Comparison of ENCODE assay signal across 8 cellular contexts in the genomic region with DNA sequence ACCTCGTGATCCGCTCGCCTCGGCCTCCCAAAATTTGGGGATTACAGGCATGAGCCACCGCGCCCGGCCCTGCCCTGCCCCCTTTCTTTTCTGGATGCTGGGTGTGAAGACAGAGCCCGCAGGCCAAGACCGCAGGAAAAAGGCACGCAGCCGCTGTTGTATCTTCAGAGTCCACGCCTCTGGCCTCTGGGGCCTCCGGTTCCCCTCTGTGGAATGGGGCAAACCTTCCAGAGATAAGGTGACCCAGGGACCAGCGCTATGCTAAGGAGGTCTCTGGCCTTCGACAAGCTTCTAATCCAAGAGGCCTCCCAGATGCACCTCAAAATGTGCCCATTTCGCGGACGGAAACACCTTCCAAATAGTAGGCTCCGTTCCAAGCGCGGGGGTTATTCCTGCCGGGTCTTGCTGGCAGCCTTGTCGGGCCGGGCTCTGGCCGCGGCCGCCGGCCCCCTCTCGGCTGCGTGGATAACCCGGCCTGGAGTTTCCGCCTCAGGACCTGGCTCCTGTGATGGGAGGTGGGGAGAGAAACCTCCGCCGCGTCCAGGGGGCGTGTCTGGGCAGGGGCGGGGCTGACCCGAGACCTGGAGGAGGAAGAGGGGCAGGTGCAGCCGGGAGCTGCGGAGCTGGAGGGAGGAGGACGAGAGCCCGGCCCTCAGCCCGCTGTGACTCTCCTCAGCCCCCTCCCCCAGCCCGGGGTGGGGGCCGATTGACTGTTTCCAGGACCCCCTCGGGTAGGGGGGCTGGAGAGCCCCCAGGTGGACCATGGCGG. TPM values are rescaled to one million over a fixed set of nuclear protein-coding genes. Genes with fewer than 3 reads are reported as not detected.
DNase-seq lines count a peak whose midpoint lies in the region; ATAC-seq and TF ChIP-seq lines count a peak whose summit lies in the region.

No MANE protein-coding gene starts in this region.

- peak overlapping the region; percentile 48 for H3K4me3 ChIP-seq in ectodermal cell (ENCODE audit: insufficient read depth, low read depth, low read length)

- H3K4me1 ChIP-seq in ectodermal cell (ENCODE audit: control insufficient read depth, insufficient read depth, low read length): peaks cover 6% of the 10 kb centered on the region

- WGBS in ectodermal cell, 2 experiments: 24 to 26% methylated on average over 47 of the region's 47 CpGs

- POLR2A ChIA-PET in HEK293T (lab: Yijun Ruan, JAX): interaction anchor here (1.9 kb wide), 1 partner anchor 41 kb away, joined by 10 read pairs; a partner anchor contains a TSS

- CTCF ChIA-PET in HEK293T (lab: Yijun Ruan, JAX): no interaction called here

- H3K36me3 ChIP-seq in ectodermal cell (ENCODE audit: control insufficient read depth, insufficient read depth, low read length): no peaks in the 10 kb centered on the region

- no peaks in the 10 kb centered on the region for H3K9me3 ChIP-seq in ectodermal cell (ENCODE audit: control insufficient read depth, low read length)

- DNase-seq in AML-193 (lab: John Stamatoyannopoulos, UW): peak; percentile 32 to 47
- peak; percentile 94 for DNase-seq in HEK293T (ENCODE audit: extremely low spot score)
- DNase-seq in NCI-H748 treated with DMSO at 0.1 percent for 48 hours (lab: John Stamatoyannopoulos, UW): peak; percentile 47
- peak; percentile 97 for DNase-seq in activated CD8-positive, alpha-beta memory T cell treated with anti-CD3 and anti-CD28 coated beads for 24 hours
- peak; percentile 84 to 89 for DNase-seq in lung microvascular endothelial cell (ENCODE audit: low read depth in 2 of 2)
- peak; percentile 71 for DNase-seq in stimulated activated CD8-positive, alpha-beta memory T cell treated with anti-CD3 and anti-CD28 coated beads, Interleukin-12 subunit alpha, Interleukin-12 subunit beta, amount 100 ng/mL, for 4 hours (ENCODE audit: low read depth)

- ATAC-seq in GM18520 (IDR thresholded peaks at IDR 0.05; ENCODE audit: unreplicated experiment): no peak

- no peak overlapping the region for H3K27ac ChIP-seq in ectodermal cell (ENCODE audit: insufficient read depth, low read depth, low read length, poor library complexity, severe bottlenecking)

- peaks cover 15% of the 10 kb centered on the region for H3K27me3 ChIP-seq in ectodermal cell (ENCODE audit: control insufficient read depth, insufficient read depth, low read length, poor library complexity, severe bottlenecking)

TF ChIP-seq in HEK293T, 16 proteins besides CTCF, POLR2A, EP300 and RAD21:
- no peak for TF ChIP-seq ELF4 (IDR thresholded peaks at IDR 0.05)
- TF ChIP-seq ARNT (IDR thresholded peaks at IDR 0.05): peak; percentile 57; the same call in 1 of the 2 replicates
- no peak for TF ChIP-seq TARDBP (IDR thresholded peaks at IDR 0.05)
- no peak for TF ChIP-seq FOXK2 (IDR thresholded peaks at IDR 0.05)
- no peak for TF ChIP-seq LEF1 (IDR thresholded peaks at IDR 0.05; ENCODE audit: borderline replicate concordance)
- no peak for TF ChIP-seq HDGF (IDR thresholded peaks at IDR 0.05; ENCODE audit: borderline replicate concordance)
- TF ChIP-seq L3MBTL2 (conservative IDR thresholded peaks at IDR 0.05): no peak
- no peak for TF ChIP-seq FOXA1 (IDR thresholded peaks at IDR 0.05)
- TF ChIP-seq CTBP1 (IDR thresholded peaks at IDR 0.05; ENCODE audit: borderline replicate concordance): no peak
- no peak for TF ChIP-seq BHLHE40 (IDR thresholded peaks at IDR 0.05; ENCODE audit: borderline replicate concordance)
- peak; percentile 99 for TF ChIP-seq FOXM1 (IDR thresholded peaks at IDR 0.05; ENCODE audit: borderline replicate concordance)

RNA-seq across cellular contexts. Expression of a gene that starts 13.1 kb away (rescaled TPM):
- 17.7 TPM for polyA plus RNA-seq in ectodermal cell (2013, experiment 1 of 4)
- 26.8 TPM for polyA plus RNA-seq in ectodermal cell (2013, experiment 2 of 4)
- polyA plus RNA-seq in ectodermal cell (2013, experiment 3 of 4): 19.8 TPM
- 23.9 TPM for polyA plus RNA-seq in ectodermal cell (2013, experiment 4 of 4)
- not detected in 2 replicates for total RNA-seq in lung microvascular endothelial cell

RNA-seq across cellular contexts. Expression of a gene that starts 21.0 kb away (rescaled TPM):
- 48.9 TPM for polyA plus RNA-seq in ectodermal cell (2013, experiment 1 of 4)
- polyA plus RNA-seq in ectodermal cell (2013, experiment 2 of 4): 46.0 TPM
- polyA plus RNA-seq in ectodermal cell (2013, experiment 3 of 4): 28.5 TPM
- polyA plus RNA-seq in ectodermal cell (2013, experiment 4 of 4): 32.1 TPM
- total RNA-seq in lung microvascular endothelial cell: 19.0 and 28.0 TPM in 2 replicates

RNA-seq across cellular contexts. Expression of a gene that starts 40.2 kb away (rescaled TPM):
- 26.2 TPM for polyA plus RNA-seq in ectodermal cell (2013, experiment 1 of 4)
- 20.2 TPM for polyA plus RNA-seq in ectodermal cell (2013, experiment 2 of 4)
- 21.4 TPM for polyA plus RNA-seq in ectodermal cell (2013, experiment 3 of 4)
- polyA plus RNA-seq in ectodermal cell (2013, experiment 4 of 4): 25.4 TPM
- total RNA-seq in lung microvascular endothelial cell: 9.2 and 20.6 TPM in 2 replicates

RNA-seq across cellular contexts. Expression of a gene that starts 41.2 kb away (rescaled TPM):
- polyA plus RNA-seq in ectodermal cell (2013, experiment 1 of 4): 46.5 TPM
- 40.9 TPM for polyA plus RNA-seq in ectodermal cell (2013, experiment 2 of 4)
- 38.0 TPM for polyA plus RNA-seq in ectodermal cell (2013, experiment 3 of 4)
- 48.9 TPM for polyA plus RNA-seq in ectodermal cell (2013, experiment 4 of 4)
- 61.1 and 61.2 TPM in 2 replicates for total RNA-seq in lung microvascular endothelial cell

RNA-seq across cellular contexts. Expression of a gene that starts 50.7 kb away (rescaled TPM):
- polyA plus RNA-seq in ectodermal cell (2013, experiment 1 of 4): not detected
- polyA plus RNA-seq in ectodermal cell (2013, experiment 2 of 4): not detected
- not detected for polyA plus RNA-seq in ectodermal cell (2013, experiment 3 of 4)
- not detected for polyA plus RNA-seq in ectodermal cell (2013, experiment 4 of 4)
- total RNA-seq in lung microvascular endothelial cell: not detected in 2 replicates

Comparison
In these comparisons a context has a peak if more than half of its experiments do, and no peak if none do; other contexts are left out.
1. DNase-seq: peak in every context shown above with its lines; median percentile 97 in activated CD8-positive, alpha-beta memory T cell treated with anti-CD3 and anti-CD28 coated beads for 24 hours; 94 in HEK293T; 86 in lung microvascular endothelial cell; 71 in stimulated activated CD8-positive, alpha-beta memory T cell treated with anti-CD3 and anti-CD28 coated beads, Interleukin-12 subunit alpha, Interleukin-12 subunit beta, amount 100 ng/mL, for 4 hours; 47 in NCI-H748 treated with DMSO at 0.1 percent for 48 hours; 40 in AML-193.